8 cellular contexts compared by ENCODE assay signal in genomic region chr19:4732680-4733114, GRCh38. TPM values are rescaled to one million over a fixed set of nuclear protein-coding genes. Genes with fewer than 3 reads are reported as not detected.
DNase-seq lines count a peak whose midpoint lies in the region; ATAC-seq and TF ChIP-seq lines count a peak whose summit lies in the region.

No MANE protein-coding gene starts in this region.

- H3K9me3 Mint-ChIP-seq in WTC11 (no peaks in the 10 kb centered on the region), chondrocyte (ENCODE audit: low read depth) (no peaks in the 10 kb centered on the region)

- TF ChIP-seq CTCF in AG04450 (IDR thresholded peaks at IDR 0.05; ENCODE audit: low read depth, low read length) (peak; percentile 82), GM20000 (IDR thresholded peaks at IDR 0.05; ENCODE audit: extremely low read depth, missing control alignments) (peak; percentile 48), WTC11 (IDR thresholded peaks at IDR 0.05) (peak; percentile 55; the same call in 1 of the 2 replicates), chondrocyte (IDR thresholded peaks at IDR 0.05) (peak; percentile 92), left lung (IDR thresholded peaks at IDR 0.05) (peak; percentile 63)

- H3K4me3 Mint-ChIP-seq in WTC11 (peak overlapping the region; percentile 57), chondrocyte (ENCODE audit: unreplicated experiment) (peak overlapping the region; percentile 23)

- H3K9me3 ChIP-seq in AG04450 (ENCODE audit: control insufficient read depth, insufficient read depth, low read length) (no peaks in the 10 kb centered on the region; the same call in 1 of the 2 replicates), left lung (no peaks in the 10 kb centered on the region)

- POLR2A ChIA-PET in AG04450 (lab: Yijun Ruan, JAX) (interaction anchor here (0.6 to 1.0 kb wide), 2 partner anchors 58 to 113 kb away, joined by 3 to 4 read pairs; no protein-coding TSS in a partner anchor), WTC11 (lab: Charles Lee) (interaction anchor here (0.9 kb wide), 1 partner anchor 58 kb away, joined by 3 read pairs; no protein-coding TSS in a partner anchor)

- H3K4me3 ChIP-seq in AG04450 (ENCODE audit: low read depth, low read length) (no peak overlapping the region), left lung (no peak overlapping the region)

- H3K27me3 Mint-ChIP-seq in WTC11 (ENCODE audit: low read depth): peaks cover 2% of the 10 kb centered on the region
- peaks cover 7% of the 10 kb centered on the region for H3K27me3 Mint-ChIP-seq in chondrocyte (ENCODE audit: low read depth)

- ATAC-seq in WTC11 (peak; percentile 93), left lung (peak; percentile 93), GM19455 (IDR thresholded peaks at IDR 0.05; ENCODE audit: unreplicated experiment) (no peak)

- peak; percentile 26 for DNase-seq in AG04450 (ENCODE audit: low read depth, low spot score)
- peak; percentile 78 for DNase-seq in GM20000 (ENCODE audit: low spot score)
- DNase-seq in NCI-H226: peak; percentile 30
- peak; percentile 74 for DNase-seq in WTC11 (ENCODE audit: low spot score)
- DNase-seq in chondrocyte (ENCODE audit: low spot score): no peak
- DNase-seq in left lung: no peak
- DNase-seq in stimulated activated CD8-positive, alpha-beta memory T cell treated with anti-CD3 and anti-CD28 coated beads, Interleukin-12 subunit alpha, Interleukin-12 subunit beta, amount 100 ng/mL, for 1 hour (ENCODE audit: low read depth): peak; percentile 21

- H3K36me3 Mint-ChIP-seq in WTC11: no peaks in the 10 kb centered on the region
- no peaks in the 10 kb centered on the region for H3K36me3 Mint-ChIP-seq in chondrocyte (ENCODE audit: low read depth)

- H3K27me3 ChIP-seq in AG04450 (ENCODE audit: control insufficient read depth, insufficient read depth, low read length) (peaks cover 9% of the 10 kb centered on the region), left lung (peaks cover 0 to 23% of the 10 kb centered on the region in 2 donors)

- H3K27ac Mint-ChIP-seq in WTC11: no peak overlapping the region; the same call in 1 of the 2 replicates
- no peak overlapping the region for H3K27ac Mint-ChIP-seq in chondrocyte (ENCODE audit: unreplicated experiment)

- peaks cover 0 to 3% of the 10 kb centered on the region in 2 donors for H3K4me1 ChIP-seq in left lung

- H3K27ac ChIP-seq in AG04450 (ENCODE audit: low read depth, low read length) (no peak overlapping the region), left lung (no peak overlapping the region)

- no peaks in the 10 kb centered on the region for H3K36me3 ChIP-seq in left lung

- intact Hi-C loops in left lung (cut with DNase I): loop anchor here in 1 of 2 donors (5.0 kb wide), 1 partner anchor 60 kb away; the partner anchor contains the start of gene FEM1A

- H3K4me1 Mint-ChIP-seq in WTC11 (no peaks in the 10 kb centered on the region; the same call in 1 of the 2 replicates), chondrocyte (ENCODE audit: low read depth) (peaks cover 5% of the 10 kb centered on the region)

- CTCF ChIA-PET in AG04450 (lab: Charles Lee): interaction anchor here (0.6 to 7.7 kb wide), 7 partner anchors 9 to 179 kb away, joined by 3 to 220 read pairs (median 5); partner anchors contain the start of gene FEM1A
- CTCF ChIA-PET in WTC11 (lab: Charles Lee): interaction anchor here (0.7 to 6.9 kb wide), 13 partner anchors 10 to 97 kb away, joined by 3 to 150 read pairs (median 4); partner anchors contain the start of gene FEM1A

TF ChIP-seq in WTC11, 78 proteins besides CTCF, POLR2A, EP300 and RAD21:
- TF ChIP-seq ETV6 (CRISPR knock-in tag; IDR thresholded peaks at IDR 0.05) (no peak), GTF2I (CRISPR knock-in tag; conservative IDR thresholded peaks at IDR 0.05) (no peak), SOX15 (CRISPR knock-in tag; IDR thresholded peaks at IDR 0.05) (no peak), TEAD4 (CRISPR knock-in tag; IDR thresholded peaks at IDR 0.05) (no peak), MXD4 (CRISPR knock-in tag; IDR thresholded peaks at IDR 0.05; ENCODE audit: borderline replicate concordance) (no peak), NFYB (CRISPR knock-in tag; conservative IDR thresholded peaks at IDR 0.05; ENCODE audit: low read depth) (no peak), RORB (CRISPR knock-in tag; IDR thresholded peaks at IDR 0.05) (no peak)

RNA-seq across cellular contexts. Expression of gene DPP9, which starts 9.1 kb away (rescaled TPM):
- polyA plus RNA-seq in AG04450 (2011; rRNA removed): 5.6 and 9.0 TPM in 2 replicates
- 8.5 and 15.2 TPM in 2 replicates for polyA minus RNA-seq in AG04450 (2011; rRNA and poly(A)+ RNA removed)
- total RNA-seq in WTC11 (2021): 36.0 to 52.9 TPM (median 38.3 TPM) in 3 replicates
- total RNA-seq in chondrocyte: 31.5 to 41.5 TPM (median 38.7 TPM) in 3 replicates
- total RNA-seq in left lung: 10 to 100 TPM; 79.7 to 95.5 TPM

RNA-seq across cellular contexts. Expression of gene FEM1A, which starts 58.8 kb away (rescaled TPM):
- 3.0 and 4.0 TPM in 2 replicates for polyA plus RNA-seq in AG04450 (2011; rRNA removed)
- 6.0 and 7.1 TPM in 2 replicates for polyA minus RNA-seq in AG04450 (2011; rRNA and poly(A)+ RNA removed)
- total RNA-seq in WTC11 (2021) (15.7 to 16.1 TPM (median 15.8 TPM) in 3 replicates), chondrocyte (11.1 to 12.3 TPM (median 11.4 TPM) in 3 replicates), left lung (10 to 100 TPM in 1 of 2 donors, 1 to 10 TPM in 1; 9.9 to 14.2 TPM)

Comparison
In these comparisons a context has a peak if more than half of its experiments do, and no peak if none do; other contexts are left out.
1. DNase-seq: peak in AG04450 (single experiment), GM20000 (single experiment), NCI-H226 (single experiment), WTC11 (single experiment) and stimulated activated CD8-positive, alpha-beta memory T cell treated with anti-CD3 and anti-CD28 coated beads, Interleukin-12 subunit alpha, Interleukin-12 subunit beta, amount 100 ng/mL, for 1 hour (single experiment); none in chondrocyte (single experiment) and left lung (0 of 2).
2. Peak in every context shown above with its lines, with median percentiles within 50 percentile points of each other: CTCF ChIP-seq.